ENCODE assay signal across 14 cellular contexts in the genomic region with DNA sequence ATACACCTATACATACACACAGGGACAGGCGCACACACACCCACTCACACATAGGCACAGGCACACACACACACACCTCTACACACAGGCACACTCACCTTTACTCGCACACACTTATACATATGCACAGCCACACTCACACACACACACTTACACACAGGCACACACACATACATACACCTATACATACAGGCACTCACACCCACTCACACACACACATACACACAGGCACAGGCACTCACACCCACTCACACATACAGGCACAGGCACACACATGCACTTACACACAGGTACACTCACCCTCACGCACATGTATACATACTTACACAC.
DNase-seq lines count a peak whose midpoint lies in the region; ATAC-seq, FAIRE-seq and TF ChIP-seq lines count a peak whose summit lies in the region.
"Had no signal": no experiment of that assay in that cellular context is flagged by ENCODE, and none has a peak within 500 bp of the region (broad histone marks: within the 10 kb centered on the region; RNA-seq: fewer than 3 reads in every experiment).

No MANE protein-coding gene starts in this region.

- no peaks in the 10 kb centered on the region for H3K27me3 ChIP-seq in heart right ventricle
- H3K27me3 ChIP-seq in GM12878 (replicated peaks in 1 of 2; ENCODE audit: control insufficient read depth in 2 of 2, insufficient read depth in 2 of 2, low read length in 1 of 2): no peaks in the 10 kb centered on the region; a peak in 1 of 4 replicates
- no peaks in the 10 kb centered on the region for H3K27me3 ChIP-seq in mesendoderm (ENCODE audit: insufficient read depth, low read length, poor library complexity)
- no peaks in the 10 kb centered on the region for H3K27me3 ChIP-seq in uterus
- H3K27me3 ChIP-seq: testis had no signal

- no peak overlapping the region for H3K18ac ChIP-seq in mesendoderm (ENCODE audit: low read length)

- no peak overlapping the region for H2BK120ac ChIP-seq in mesendoderm (ENCODE audit: low read depth, low read length)

- peak overlapping the region; percentile 89 for H3K56ac ChIP-seq in mesendoderm (ENCODE audit: low read length)

- no TSS peak for BruUV-seq in GM12878 (replicated peaks; lab: Mats Ljungman, UMichigan)

- H3K79me2 ChIP-seq in GM12878 (ENCODE audit: control insufficient read depth, insufficient read depth, low read length) (no peaks in the 10 kb centered on the region), mesendoderm (ENCODE audit: control insufficient read depth, insufficient read depth, low read length) (no peaks in the 10 kb centered on the region)

- no peak overlapping the region for H2BK15ac ChIP-seq in mesendoderm (replicated peaks; ENCODE audit: low read depth)

- peak overlapping the region; percentile 3; the same call in 1 of the 2 replicates for H2AFZ ChIP-seq in GM12878 (ENCODE audit: control insufficient read depth, low read depth, low read length)

- POLR2A ChIA-PET in GM12878 (lab: Charles Lee): interaction anchor here (0.7 kb wide), 1 partner anchor 25 kb away, joined by 3 read pairs; no protein-coding TSS in a partner anchor

- H4K8ac ChIP-seq in mesendoderm (ENCODE audit: low read depth, low read length): no peak overlapping the region

- intact Hi-C loops in heart right ventricle (cut with DNase I): no loop called here
- intact Hi-C loops in Right ventricle myocardium superior (cut with DNase I): no loop called here
- intact Hi-C loops in GM12878 (cut with micrococcal nuclease; ENCODE audit: unreplicated experiment): loop anchor here (1.0 kb wide), 1 partner anchor 72 kb away; no protein-coding TSS in a partner anchor
- intact Hi-C loops in uterus (cut with DNase I; ENCODE audit: low total_unique reads): no loop called here

- H3K4me3 ChIP-seq in heart right ventricle (no peak overlapping the region), GM12878 (0 out of 2 replicates have a peak overlapping the region, but pooled peaks have one; percentile 16), mesendoderm (ENCODE audit: low read length) (no peak overlapping the region), uterus (no peak overlapping the region)
- H3K4me3 ChIP-seq: testis had no signal

- no peak for ATAC-seq in heart right ventricle
- no peak for ATAC-seq in Right ventricle myocardium superior (ENCODE audit: poor library complexity)
- no peak for ATAC-seq in GM12878
- ATAC-seq in HG02571 (IDR thresholded peaks at IDR 0.05; ENCODE audit: unreplicated experiment): no peak

- no peak overlapping the region for H3K23ac ChIP-seq in mesendoderm (ENCODE audit: low read length)

- in situ Hi-C loops in GM12878 (cut with MboI): no loop called here

- CTCF ChIA-PET in GM12878 (lab: Yijun Ruan, JAX): no interaction called here

- RAD21 ChIA-PET in GM12878 (lab: Charles Lee; ENCODE audit: unreplicated experiment): no interaction called here

- H2AK5ac ChIP-seq in mesendoderm (ENCODE audit: low read length): peak overlapping the region; percentile 97

- H4K20me1 ChIP-seq in GM12878 (ENCODE audit: control insufficient read depth, insufficient read depth): no peaks in the 10 kb centered on the region; the same call in 1 of the 2 replicates

- TF ChIP-seq CTCF in heart right ventricle (IDR thresholded peaks at IDR 0.05): no peak
- no peak for TF ChIP-seq CTCF in GM12878 (IDR thresholded peaks at IDR 0.05 in 2 of 3, conservative IDR thresholded peaks at IDR 0.05 in 1 of 3; ENCODE audit: control insufficient read depth in 2 of 3, extremely low read depth in 1 of 3, insufficient read depth in 1 of 3, low read depth in 3 of 3, low read length in 3 of 3)
- no peak for TF ChIP-seq CTCF in uterus (IDR thresholded peaks at IDR 0.05)

- H3K79me1 ChIP-seq in mesendoderm (ENCODE audit: low read length): no peaks in the 10 kb centered on the region

- WGBS in heart right ventricle, 2 donors: 94 to 97% methylated on average over 3 of the region's 3 CpGs
- 100% methylated on average over 3 of the region's 3 CpGs for WGBS in GM12878 (ENCODE audit: insufficient coverage, insufficient replicate concordance, low lambda C conversion rate, missing lambda C conversion rate)
- WGBS in mesendoderm (ENCODE audit: extremely low coverage, insufficient coverage, low lambda C conversion rate): no CpG with 5 or more reads among the region's 3 CpGs

- H3K9ac ChIP-seq in GM12878 (ENCODE audit: control insufficient read depth, insufficient read depth, low read length) (no peak overlapping the region), mesendoderm (ENCODE audit: low read length) (peak overlapping the region; percentile 6)
- H3K9ac ChIP-seq: SK-N-SH had no signal

- H3K27ac ChIP-seq in heart right ventricle: peak overlapping the region in 6 of 10 donors; percentile 39 to 85 (median 56)
- 0 out of 2 replicates have a peak overlapping the region, but pooled peaks have one; percentile 2 for H3K27ac ChIP-seq in GM12878 (ENCODE audit: control insufficient read depth, insufficient read depth)
- H3K27ac ChIP-seq in mesendoderm (ENCODE audit: low read depth, low read length): peak overlapping the region; percentile 53
- H3K27ac ChIP-seq in uterus: peak overlapping the region; percentile 41 to 49

- FAIRE-seq in GM12878 (lab: Jason Lieb, UNC): no peak

- no peaks in the 10 kb centered on the region for H3K9me3 ChIP-seq in heart right ventricle
- H3K9me3 ChIP-seq in GM12878 (replicated peaks; ENCODE audit: control insufficient read depth, insufficient read depth, low read length): peaks cover 2% of the 10 kb centered on the region; the same call in 1 of the 3 replicates
- no peaks in the 10 kb centered on the region for H3K9me3 ChIP-seq in uterus
- H3K9me3 ChIP-seq: SK-N-SH, testis had no signal

- no peak overlapping the region for H4K5ac ChIP-seq in mesendoderm (ENCODE audit: low read length)

- no peak for TF ChIP-seq EP300 in GM12878 (IDR thresholded peaks at IDR 0.05; ENCODE audit: borderline replicate concordance in 1 of 2, control insufficient read depth in 1 of 2, low read depth in 2 of 2, low read length in 2 of 2)

- DNase-seq in heart right ventricle (no peak), Right ventricle myocardium superior (no peak), GM12878 (ENCODE audit: low read depth, low spot score) (peak; percentile 16), mesendoderm (no peak), uterus (no peak), SW 1271 (lab: John Stamatoyannopoulos, UW) (no peak), NCI-H187 (lab: John Stamatoyannopoulos, UW) (no peak)
- DNase-seq: cortex of kidney, immature natural killer cell, NCI-H526 treated with DMSO at 0.1 percent for 48 hours, retina, testis had no signal

- TF ChIP-seq POLR2A in GM12878 (IDR thresholded peaks at IDR 0.05; ENCODE audit: low read depth, low read length): no peak
- no peak for TF ChIP-seq POLR2A in uterus (IDR thresholded peaks at IDR 0.05)

- no peak overlapping the region for H3K4ac ChIP-seq in mesendoderm (ENCODE audit: low read depth, low read length)

- H3K36me3 ChIP-seq in heart right ventricle (no peaks in the 10 kb centered on the region), GM12878 (ENCODE audit: control insufficient read depth in 2 of 2, insufficient read depth in 2 of 2, low read length in 1 of 2) (no peaks in the 10 kb centered on the region), mesendoderm (ENCODE audit: control insufficient read depth, insufficient read depth, low read length) (no peaks in the 10 kb centered on the region), uterus (no peaks in the 10 kb centered on the region)

- no peak for TF ChIP-seq RAD21 in GM12878 (IDR thresholded peaks at IDR 0.05; ENCODE audit: insufficient read depth, low read depth, low read length)

- H3K4me1 ChIP-seq in heart right ventricle (peaks cover 19 to 69% (median 58%) of the 10 kb centered on the region in 9 donors), GM12878 (ENCODE audit: control insufficient read depth, insufficient read depth, low read length) (peaks cover 28% of the 10 kb centered on the region), mesendoderm (ENCODE audit: control insufficient read depth, low read depth, low read length) (peaks cover 3% of the 10 kb centered on the region), uterus (peaks cover 0 to 4% of the 10 kb centered on the region in 2 donors)

- H2BK5ac ChIP-seq in mesendoderm (ENCODE audit: low read length): peak overlapping the region; percentile 96

- peak overlapping the region; percentile 64 for H3K4me2 ChIP-seq in GM12878 (ENCODE audit: control insufficient read depth, insufficient read depth)
- no peak overlapping the region for H3K4me2 ChIP-seq in mesendoderm (ENCODE audit: low read length)
- H3K4me2 ChIP-seq: SK-N-SH had no signal

- SMC1A ChIA-PET in GM12878 (lab: Charles Lee; ENCODE audit: uncharacterized antibody, unreplicated experiment): no interaction called here

TF ChIP-seq in GM12878, 131 proteins besides CTCF, POLR2A, EP300 and RAD21 (continues in another document):
- TF ChIP-seq ATF3 (IDR thresholded peaks at IDR 0.05; ENCODE audit: borderline replicate concordance, extremely low read depth, low read depth, low read length): no peak
- no peak for TF ChIP-seq GABPA (IDR thresholded peaks at IDR 0.05; ENCODE audit: low read depth)
- no peak for TF ChIP-seq KDM1A (IDR thresholded peaks at IDR 0.05; ENCODE audit: borderline replicate concordance)
- TF ChIP-seq ELK1 (IDR thresholded peaks at IDR 0.05; ENCODE audit: low read depth, low read length): no peak
- TF ChIP-seq TARDBP (IDR thresholded peaks at IDR 0.05; ENCODE audit: borderline replicate concordance): no peak
- TF ChIP-seq FOXM1 (IDR thresholded peaks at IDR 0.05; ENCODE audit: low read depth, low read length): no peak
- no peak for TF ChIP-seq BMI1 (IDR thresholded peaks at IDR 0.05; ENCODE audit: borderline replicate concordance)
- no peak for TF ChIP-seq CHD4 (IDR thresholded peaks at IDR 0.05)
- no peak for TF ChIP-seq TAF1 (IDR thresholded peaks at IDR 0.05; ENCODE audit: borderline replicate concordance, low read depth, low read length)
- TF ChIP-seq ZNF274 (IDR thresholded peaks at IDR 0.05; ENCODE audit: insufficient read depth, insufficient read length): no peak
- TF ChIP-seq POLR2AphosphoS5 (IDR thresholded peaks at IDR 0.05; ENCODE audit: low read length): no peak
- TF ChIP-seq PAX5 (IDR thresholded peaks at IDR 0.05; ENCODE audit: borderline replicate concordance, low read depth, low read length): 0 out of 2 replicates have a peak, but pooled peaks have one; percentile 2

Comparison
In these comparisons a context has a peak if more than half of its experiments do, and no peak if none do; other contexts are left out.
1. H3K27ac ChIP-seq: peak in every context shown above with its lines; median percentile 56 in heart right ventricle; 53 in mesendoderm; 45 in uterus; 2 in GM12878.